ENCODE assay signal across 22 cellular contexts in genomic region chr11:37313266-37313665, GRCh38.
A peak's percentile ranks its signal among the peaks of the same experiment; 100 is the strongest.
DNase-seq lines count a peak whose midpoint lies in the region; FAIRE-seq and TF ChIP-seq lines count a peak whose summit lies in the region.
"Had no signal": no experiment of that assay in that cellular context is flagged by ENCODE, and none has a peak within 500 bp of the region (broad histone marks: within the 10 kb centered on the region; RNA-seq: fewer than 3 reads in every experiment).

No MANE protein-coding gene starts in this region.

- CTCF ChIA-PET in MCF 10A (lab: Yijun Ruan, JAX), result interaction anchor here (0.7 to 1.0 kb wide), 2 partner anchors 349 to 574 kb away, joined by 3 to 5 read pairs; no protein-coding TSS in a partner anchor

- H3K9me3 Mint-ChIP-seq in MCF 10A (ENCODE audit: unreplicated experiment) (no peaks in the 10 kb centered on the region), nephron (peaks cover 5% of the 10 kb centered on the region), HFFc6 (peaks cover 37% of the 10 kb centered on the region)
- H3K9me3 Mint-ChIP-seq: CD4-positive, alpha-beta T cell had no signal

- no TSS peak for BruUV-seq in MCF 10A (replicated peaks; lab: Mats Ljungman, UMichigan)

- no peak overlapping the region for H3K4me3 ChIP-seq in breast epithelium
- H3K4me3 ChIP-seq in bronchial epithelial cell (ENCODE audit: low read depth, low read length), result no peak overlapping the region
- H3K4me3 ChIP-seq: BLaER1 treated with 17β-estradiol and CSF1 and Interleukin-3, amounts not matched to agents 10 nM and 100 nM; HAP-1 had no signal

- DNase-seq in MCF 10A (ENCODE audit: unreplicated experiment) (no peak), breast epithelium (ENCODE audit: low spot score in 2 of 2) (no peak), bronchial epithelial cell (ENCODE audit: low read depth) (peak; percentile 51), NAMALWA (ENCODE audit: low spot score) (no peak), NCI-H510A treated with DMSO at 0.1 percent for 48 hours (lab: John Stamatoyannopoulos, UW) (no peak), HFFc6 (no peak)
- DNase-seq: AML-193; BE2C; CD4-positive, alpha-beta T cell; CD8-positive, alpha-beta memory T cell; DMS 273 treated with DMSO at 0.1 percent for 48 hours; DMS79 treated with DMSO at 0.1 percent for 48 hours; GOT3 had no signal

- H3K27ac Mint-ChIP-seq in MCF 10A (ENCODE audit: low read depth, unreplicated experiment), result peak overlapping the region; percentile 63
- peak overlapping the region in 2 of 3 experiments; percentile 26 to 69 for H3K27ac Mint-ChIP-seq in nephron
- no peak overlapping the region for H3K27ac Mint-ChIP-seq in HFFc6
- H3K27ac Mint-ChIP-seq: CD14-positive monocyte; CD4-positive, alpha-beta T cell; CD8-positive, alpha-beta memory T cell had no signal

- FAIRE-seq in bronchial epithelial cell (lab: Jason Lieb, UNC), result no peak
- FAIRE-seq: A204.1, D721Med, G401.6, GM12892 had no signal

- H3K27me3 Mint-ChIP-seq in MCF 10A (ENCODE audit: insufficient read depth, unreplicated experiment), result no peaks in the 10 kb centered on the region
- H3K27me3 Mint-ChIP-seq in nephron (ENCODE audit: low read depth), result no peaks in the 10 kb centered on the region
- H3K27me3 Mint-ChIP-seq in HFFc6 (ENCODE audit: insufficient read depth), result no peaks in the 10 kb centered on the region
- H3K27me3 Mint-ChIP-seq: CD4-positive, alpha-beta T cell; CD8-positive, alpha-beta memory T cell had no signal

- TF ChIP-seq CTCF in MCF 10A (IDR thresholded peaks at IDR 0.05; ENCODE audit: unreplicated experiment), result no peak
- no peak for TF ChIP-seq CTCF in breast epithelium (IDR thresholded peaks at IDR 0.05)
- TF ChIP-seq CTCF in bronchial epithelial cell (IDR thresholded peaks at IDR 0.05; ENCODE audit: insufficient read depth, low read length, severe bottlenecking), result no peak
- no peak for TF ChIP-seq CTCF in nephron (IDR thresholded peaks at IDR 0.05; ENCODE audit: unreplicated experiment in 3 of 3)
- TF ChIP-seq CTCF in HFFc6 (IDR thresholded peaks at IDR 0.05), result no peak

- H3K36me3 ChIP-seq in breast epithelium (no peaks in the 10 kb centered on the region), bronchial epithelial cell (ENCODE audit: control insufficient read depth, insufficient read depth, low read length) (no peaks in the 10 kb centered on the region)
- H3K36me3 ChIP-seq: BE2C; BLaER1 treated with 17β-estradiol and CSF1 and Interleukin-3, amounts not matched to agents 10 nM and 100 nM; HAP-1 had no signal

- POLR2A ChIA-PET in MCF 10A (lab: Yijun Ruan, JAX), result no interaction called here

- no peaks in the 10 kb centered on the region for H3K9me3 ChIP-seq in breast epithelium
- H3K9me3 ChIP-seq: BE2C, HAP-1 had no signal

- no peaks in the 10 kb centered on the region for H3K27me3 ChIP-seq in breast epithelium
- H3K27me3 ChIP-seq in bronchial epithelial cell (ENCODE audit: control insufficient read depth, insufficient read depth, low read length), result no peaks in the 10 kb centered on the region
- H3K27me3 ChIP-seq: BE2C; BLaER1 treated with 17β-estradiol and CSF1 and Interleukin-3, amounts not matched to agents 10 nM and 100 nM had no signal

- H3K4me1 ChIP-seq in breast epithelium, result no peaks in the 10 kb centered on the region
- H3K4me1 ChIP-seq: BE2C; BLaER1 treated with 17β-estradiol and CSF1 and Interleukin-3, amounts not matched to agents 10 nM and 100 nM; HAP-1 had no signal

- no peak overlapping the region for H3K4me3 Mint-ChIP-seq in MCF 10A (ENCODE audit: unreplicated experiment)
- H3K4me3 Mint-ChIP-seq in nephron, result no peak overlapping the region
- H3K4me3 Mint-ChIP-seq in HFFc6, result no peak overlapping the region
- H3K4me3 Mint-ChIP-seq: CD14-positive monocyte; CD4-positive, alpha-beta T cell; CD8-positive, alpha-beta memory T cell had no signal

- H3K27ac ChIP-seq in breast epithelium, result no peak overlapping the region
- H3K27ac ChIP-seq: 22Rv1; BLaER1 treated with 17β-estradiol and CSF1 and Interleukin-3, amounts not matched to agents 10 nM and 100 nM had no signal

- H3K36me3 Mint-ChIP-seq in MCF 10A (ENCODE audit: insufficient read depth, unreplicated experiment) (no peaks in the 10 kb centered on the region), nephron (ENCODE audit: low read depth) (no peaks in the 10 kb centered on the region), HFFc6 (ENCODE audit: low read depth) (no peaks in the 10 kb centered on the region)
- H3K36me3 Mint-ChIP-seq: CD14-positive monocyte; CD8-positive, alpha-beta memory T cell had no signal

- H3K4me1 Mint-ChIP-seq in MCF 10A (ENCODE audit: insufficient read depth, unreplicated experiment), result peaks cover 18% of the 10 kb centered on the region
- no peaks in the 10 kb centered on the region for H3K4me1 Mint-ChIP-seq in nephron
- H3K4me1 Mint-ChIP-seq in HFFc6 (ENCODE audit: low read depth), result no peaks in the 10 kb centered on the region
- H3K4me1 Mint-ChIP-seq: CD14-positive monocyte; CD8-positive, alpha-beta memory T cell had no signal

- intact Hi-C loops in MCF 10A (cut with micrococcal nuclease), result no loop called here
- intact Hi-C loops in breast epithelium (cut with DNase I; ENCODE audit: low total_unique reads), result no loop called here

- no peak for TF ChIP-seq POLR2A in breast epithelium (IDR thresholded peaks at IDR 0.05)
